ENCODE assay signal across 9 cellular contexts in genomic region chr13:28719656-28720055, GRCh38. TPM values are rescaled to one million over a fixed set of nuclear protein-coding genes. Genes with fewer than 3 reads are reported as not detected.
A peak's percentile ranks its signal among the peaks of the same experiment; 100 is the strongest.
DNase-seq lines count a peak whose midpoint lies in the region; ATAC-seq and TF ChIP-seq lines count a peak whose summit lies in the region.
"Had no signal": no experiment of that assay in that cellular context is flagged by ENCODE, and none has a peak within 500 bp of the region (broad histone marks: within the 10 kb centered on the region; RNA-seq: fewer than 3 reads in every experiment).

No MANE protein-coding gene starts in this region.

- H3K4me3 ChIP-seq in adipocyte (ENCODE audit: low read length) = peak overlapping the region; percentile 87
- H3K4me3 ChIP-seq in testis = peak overlapping the region; percentile 76 to 81

- intact Hi-C loops in testis (cut with DNase I; ENCODE audit: low total_unique reads) = no loop called here

- H3K27me3 Mint-ChIP-seq in activated CD8-positive, alpha-beta memory T cell treated with anti-CD3 and anti-CD28 coated beads, Interleukin-2, amount 10 ng/mL, durations not matched to agents 7 days and 5 days = peaks cover 5% of the 10 kb centered on the region
- peaks cover 7 to 20% (median 10%) of the 10 kb centered on the region in 3 donors for H3K27me3 Mint-ChIP-seq in immature natural killer cell (ENCODE audit: low read depth in 3 of 3)

- no peak for ATAC-seq in activated CD8-positive, alpha-beta memory T cell treated with anti-CD3 and anti-CD28 coated beads, Interleukin-2, amount 10 ng/mL, durations not matched to agents 7 days and 5 days

- H3K27me3 ChIP-seq in adipocyte (replicated peaks; ENCODE audit: control insufficient read depth, insufficient read depth, low read length) (no peaks in the 10 kb centered on the region), testis (no peaks in the 10 kb centered on the region)

- no peak for TF ChIP-seq CTCF in testis (IDR thresholded peaks at IDR 0.05)

- WGBS in testis, 2 donors = 29 to 50% methylated on average over 6 of the region's 6 CpGs

- no peak for TF ChIP-seq POLR2A in testis (IDR thresholded peaks at IDR 0.05)

- peak overlapping the region; percentile 86 for H3K27ac Mint-ChIP-seq in activated CD8-positive, alpha-beta memory T cell treated with anti-CD3 and anti-CD28 coated beads, Interleukin-2, amount 10 ng/mL, durations not matched to agents 7 days and 5 days
- peak overlapping the region; percentile 94 to 98 (median 94) for H3K27ac Mint-ChIP-seq in immature natural killer cell

- H3K9ac ChIP-seq in adipocyte (ENCODE audit: low read length) = peak overlapping the region; percentile 81

- DNase-seq in activated CD8-positive, alpha-beta memory T cell treated with anti-CD3 and anti-CD28 coated beads, Interleukin-2, amount 10 ng/mL, durations not matched to agents 7 days and 5 days = no peak
- no peak for DNase-seq in activated CD8-positive, alpha-beta memory T cell treated with anti-CD3 and anti-CD28 coated beads, Interleukin-2, amount 50 U/mL, for 48 hours
- peak; percentile 48 for DNase-seq in adipocyte (ENCODE audit: low read depth)
- DNase-seq in immature natural killer cell = no peak
- DNase-seq in testis = no peak
- DNase-seq in GOT3 (lab: John Stamatoyannopoulos, UW) = no peak
- no peak for DNase-seq in mucosa of gallbladder (ENCODE audit: low spot score)
- DNase-seq in ureter (ENCODE audit: low spot score) = no peak

- no peaks in the 10 kb centered on the region for H3K9me3 Mint-ChIP-seq in activated CD8-positive, alpha-beta memory T cell treated with anti-CD3 and anti-CD28 coated beads, Interleukin-2, amount 10 ng/mL, durations not matched to agents 7 days and 5 days (ENCODE audit: low read depth)
- no peaks in the 10 kb centered on the region for H3K9me3 Mint-ChIP-seq in immature natural killer cell

- peak overlapping the region in 1 of 2 donors; percentile 92 for H3K27ac ChIP-seq in testis
- H3K27ac ChIP-seq: C4-2B had no signal

- peaks cover 3% of the 10 kb centered on the region for H3K36me3 Mint-ChIP-seq in activated CD8-positive, alpha-beta memory T cell treated with anti-CD3 and anti-CD28 coated beads, Interleukin-2, amount 10 ng/mL, durations not matched to agents 7 days and 5 days
- H3K36me3 Mint-ChIP-seq in immature natural killer cell = no peaks in the 10 kb centered on the region

- peak overlapping the region; percentile 83 for H3K4me3 Mint-ChIP-seq in activated CD8-positive, alpha-beta memory T cell treated with anti-CD3 and anti-CD28 coated beads, Interleukin-2, amount 10 ng/mL, durations not matched to agents 7 days and 5 days
- H3K4me3 Mint-ChIP-seq in immature natural killer cell = peak overlapping the region; percentile 96 to 98 (median 97)

- no peaks in the 10 kb centered on the region for H3K9me3 ChIP-seq in adipocyte (ENCODE audit: control insufficient read depth, low read length)
- no peaks in the 10 kb centered on the region for H3K9me3 ChIP-seq in testis

- CTCF ChIA-PET in activated CD8-positive, alpha-beta memory T cell treated with anti-CD3 and anti-CD28 coated beads, Interleukin-2, amount 10 ng/mL, durations not matched to agents 7 days and 5 days (lab: Charles Lee) = interaction anchor here (1.2 to 2.0 kb wide), 2 partner anchors 10 to 61 kb away, joined by 3 to 8 read pairs; partner anchors contain the start of gene POMP

- H3K36me3 ChIP-seq in adipocyte (ENCODE audit: control insufficient read depth, insufficient read depth, low read length, severe bottlenecking) (no peaks in the 10 kb centered on the region), testis (ENCODE audit: low read depth, missing control alignments) (no peaks in the 10 kb centered on the region)

- peaks cover 22% of the 10 kb centered on the region for H3K4me1 Mint-ChIP-seq in activated CD8-positive, alpha-beta memory T cell treated with anti-CD3 and anti-CD28 coated beads, Interleukin-2, amount 10 ng/mL, durations not matched to agents 7 days and 5 days
- peaks cover 28 to 42% of the 10 kb centered on the region in 2 donors for H3K4me1 Mint-ChIP-seq in immature natural killer cell

- H3K4me1 ChIP-seq in adipocyte (ENCODE audit: control insufficient read depth, insufficient read depth, low read length) (peaks cover 25% of the 10 kb centered on the region), testis (peaks cover 17% of the 10 kb centered on the region)

RNA-seq across cellular contexts. Expression of gene SLC46A3, which starts 0.9 kb away (rescaled TPM):
- total RNA-seq in activated CD8-positive, alpha-beta memory T cell treated with anti-CD3 and anti-CD28 coated beads, Interleukin-2, amount 10 ng/mL, durations not matched to agents 7 days and 5 days = 1 to 10 TPM; 6.3 to 8.3 TPM
- polyA plus RNA-seq in immature natural killer cell (10 to 100 TPM; 15.7 to 28.8 (median 26.7) TPM), testis (ENCODE audit: insufficient read depth, low read depth, low replicate concordance) (22.9 TPM)
- total RNA-seq in testis (10 to 100 TPM; 30.5 to 36.0 TPM), mucosa of gallbladder (59.3 TPM), ureter (12.6 TPM)
